9 cellular contexts compared by ENCODE assay signal in genomic region chr10:77970869-77971803, GRCh38. TPM values are rescaled to one million over a fixed set of nuclear protein-coding genes. Genes with fewer than 3 reads are reported as not detected.
DNase-seq lines count a peak whose midpoint lies in the region; ATAC-seq lines count a peak whose summit lies in the region.
"Had no signal": no experiment of that assay in that cellular context is flagged by ENCODE, and none has a peak within 500 bp of the region (broad histone marks: within the 10 kb centered on the region; RNA-seq: fewer than 3 reads in every experiment).

No MANE protein-coding gene starts in this region.

- 70% methylated on average over 7 of the region's 7 CpGs for WGBS in thymus

- H3K4me3 ChIP-seq in MG63 (no peak overlapping the region), thymus (ENCODE audit: low read length) (no peak overlapping the region)
- H3K4me3 ChIP-seq: skin epidermis had no signal

- H3K4me1 ChIP-seq in thymus (ENCODE audit: control insufficient read depth, insufficient read depth, low read length) = no peaks in the 10 kb centered on the region

- H3K9me3 ChIP-seq in MG63 (no peaks in the 10 kb centered on the region), thymus (ENCODE audit: control insufficient read depth) (no peaks in the 10 kb centered on the region)

- peak; percentile 71 for DNase-seq in DMS 273 (lab: John Stamatoyannopoulos, UW; ENCODE audit: unreplicated experiment)
- DNase-seq in MG63 = peak; percentile 86
- DNase-seq in brain pericyte (ENCODE audit: low read depth, low spot score) = peak; percentile 60
- peak; percentile 6 for DNase-seq in kidney glomerular epithelial cell (lab: John Stamatoyannopoulos, UW)
- DNase-seq in NCI-H187 (lab: John Stamatoyannopoulos, UW) = no peak

- ATAC-seq in HG03565 (IDR thresholded peaks at IDR 0.05; ENCODE audit: unreplicated experiment) (no peak), GM19023 (IDR thresholded peaks at IDR 0.05; ENCODE audit: unreplicated experiment) (no peak)

- H3K27me3 ChIP-seq in MG63 = no peaks in the 10 kb centered on the region
- H3K27me3 ChIP-seq in thymus (ENCODE audit: control insufficient read depth, insufficient read depth) = no peaks in the 10 kb centered on the region

- H3K36me3 ChIP-seq in MG63 = peaks cover 8% of the 10 kb centered on the region
- peaks cover 5% of the 10 kb centered on the region for H3K36me3 ChIP-seq in thymus (ENCODE audit: control insufficient read depth, insufficient read depth)

- peak overlapping the region; percentile 11 for H3K27ac ChIP-seq in thymus (ENCODE audit: low read depth)

RNA-seq across cellular contexts. Expression of gene DLG5, which starts 44.6 kb away (rescaled TPM):
- total RNA-seq in MG63 (2014; rRNA removed; shearing (Covaris generic); ENCODE audit: low replicate concordance) = 22.6 and 33.8 TPM in 2 replicates
- 25.8 TPM for polyA plus RNA-seq in thymus

RNA-seq across cellular contexts. Expression of gene POLR3A, which starts 58.2 kb away (rescaled TPM):
- total RNA-seq in MG63 (2014; rRNA removed; shearing (Covaris generic); ENCODE audit: low replicate concordance) = 12.9 and 21.8 TPM in 2 replicates
- polyA plus RNA-seq in thymus = 5.6 TPM

Comparison
In these comparisons a context has a peak if more than half of its experiments do, and no peak if none do; other contexts are left out.
1. DNase-seq: peak in DMS 273 (single experiment), MG63 (single experiment), brain pericyte (single experiment) and kidney glomerular epithelial cell (single experiment); none in NCI-H187 (0 of 2).